Comparison of ENCODE assay signal across 2 cellular contexts in genomic region chr9:13122756-13123369, GRCh38.
TF ChIP-seq lines count a peak whose summit lies in the region.

No MANE protein-coding gene starts in this region.

TF ChIP-seq in A549, 52 proteins besides CTCF, POLR2A, EP300 and RAD21:
- no peak for TF ChIP-seq ZFP36 (IDR thresholded peaks at IDR 0.05; ENCODE audit: borderline replicate concordance, partially characterized antibody)
- TF ChIP-seq MAFK (IDR thresholded peaks at IDR 0.05; ENCODE audit: partially characterized antibody) = peak; percentile 73
- no peak for TF ChIP-seq PHF8 (IDR thresholded peaks at IDR 0.05; ENCODE audit: borderline replicate concordance, low read depth)
- TF ChIP-seq RCOR1 (IDR thresholded peaks at IDR 0.05; ENCODE audit: low read depth, low read length) = no peak

TF ChIP-seq in H1, 55 proteins besides CTCF, POLR2A, EP300 and RAD21:
- TF ChIP-seq TEAD4 (IDR thresholded peaks at IDR 0.05; ENCODE audit: low read depth, low read length) = no peak
- no peak for TF ChIP-seq RBBP5 (IDR thresholded peaks at IDR 0.05; ENCODE audit: borderline replicate concordance, low read depth, low read length)
- no peak for TF ChIP-seq ATF3 (IDR thresholded peaks at IDR 0.05; ENCODE audit: insufficient read depth, low read depth, low read length)
- TF ChIP-seq CTBP2 (IDR thresholded peaks at IDR 0.05; ENCODE audit: borderline replicate concordance, insufficient read depth, insufficient read length, low read length) = no peak
- no peak for TF ChIP-seq ZNF274 (IDR thresholded peaks at IDR 0.05; ENCODE audit: borderline replicate concordance, extremely low read depth, low read length)
- no peak for TF ChIP-seq HDAC6 (IDR thresholded peaks at IDR 0.05; ENCODE audit: low read depth, low read length)
- TF ChIP-seq CBX5 (IDR thresholded peaks at IDR 0.05; ENCODE audit: low read depth, low read length) = no peak
- TF ChIP-seq RFX5 (IDR thresholded peaks at IDR 0.05; ENCODE audit: borderline replicate concordance, low read depth, low read length) = no peak
- TF ChIP-seq EZH2 (IDR thresholded peaks at IDR 0.05; ENCODE audit: low read depth, low read length, severe bottlenecking) = no peak
- TF ChIP-seq MAFK (IDR thresholded peaks at IDR 0.05; ENCODE audit: low read depth, low read length) = no peak
TF ChIP-seq in H1: peak in this region for 0.
